ENCODE assay signal across 1 cellular context in the genomic region with DNA sequence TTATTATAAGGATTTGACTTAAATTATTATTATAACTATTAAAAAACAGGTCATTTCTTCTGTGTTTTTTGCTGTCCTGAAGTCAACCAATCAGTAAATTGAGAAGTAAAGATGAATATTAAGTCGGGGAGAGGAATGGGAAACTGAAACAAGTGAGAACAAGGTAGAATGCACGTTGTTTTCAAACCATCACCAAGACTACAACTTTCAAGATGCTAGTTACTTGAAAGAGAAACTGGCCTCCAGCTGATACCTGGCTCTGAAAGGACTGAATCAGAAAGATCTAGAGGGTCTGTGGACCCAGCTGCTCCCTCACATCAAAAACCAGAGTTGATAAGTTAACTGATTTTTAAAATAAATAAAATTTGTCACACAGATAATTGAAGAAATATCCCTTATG.
TF ChIP-seq lines count a peak whose summit lies in the region.

No MANE protein-coding gene starts in this region.

TF ChIP-seq in GM23338, 12 proteins besides CTCF, POLR2A, EP300 and RAD21 (continued from another document):
- TF ChIP-seq JUNB (IDR thresholded peaks at IDR 0.05; ENCODE audit: unreplicated experiment) (no peak), POLR2AphosphoS5 (IDR thresholded peaks at IDR 0.05; ENCODE audit: low read depth) (no peak), STAT1 (IDR thresholded peaks at IDR 0.05; ENCODE audit: unreplicated experiment) (no peak), ETS1 (IDR thresholded peaks at IDR 0.05) (no peak), ZNF114 (CRISPR knock-in tag; IDR thresholded peaks at IDR 0.05) (no peak)
